Comparison of ENCODE assay signal across 1 cellular context in genomic region chr9:128702445-128702948, GRCh38.
TF ChIP-seq lines count a peak whose summit lies in the region.

Gene PKN3 (plus strand): TSS chr9:128702503. CDS start chr9:128702916, 413 bp downstream.

TF ChIP-seq in K562, 482 proteins besides CTCF, POLR2A, EP300 and RAD21 (continued from another document and continues in another):
- TF ChIP-seq ZBTB49 (CRISPR knock-in tag; IDR thresholded peaks at IDR 0.05; ENCODE audit: borderline replicate concordance) (no peak), MAZ (CRISPR knock-in tag; conservative IDR thresholded peaks at IDR 0.05 in 1 of 2, IDR thresholded peaks at IDR 0.05 in 1 of 2) (peak; percentile 73 to 82), CHD7 (IDR thresholded peaks at IDR 0.05; ENCODE audit: low read depth, low read length) (no peak), ZC3H8 (IDR thresholded peaks at IDR 0.05) (no peak), HDGF (IDR thresholded peaks at IDR 0.05) (no peak), CEBPZ (IDR thresholded peaks at IDR 0.05; ENCODE audit: borderline replicate concordance, low read depth, low read length) (no peak), IRF1 (CRISPR knock-in tag; IDR thresholded peaks at IDR 0.05; ENCODE audit: borderline replicate concordance) (no peak), CREB3L1 (IDR thresholded peaks at IDR 0.05; ENCODE audit: borderline replicate concordance, low read depth) (no peak), SRSF7 (optimal IDR thresholded peaks at IDR 0.05; ENCODE audit: low read depth, low read length) (no peak), CAMTA2 (CRISPR knock-in tag; conservative IDR thresholded peaks at IDR 0.05) (no peak), THAP12 (CRISPR knock-in tag; IDR thresholded peaks at IDR 0.05) (peak; percentile 57; the same call in 1 of the 2 replicates), UBTF (IDR thresholded peaks at IDR 0.05; ENCODE audit: borderline replicate concordance in 1 of 2, low read depth in 2 of 2, low read length in 2 of 2) (no peak; a peak in 1 of 4 replicates), BRF1 (IDR thresholded peaks at IDR 0.05; ENCODE audit: borderline replicate concordance, extremely low read depth, insufficient read length) (no peak), TFAM (CRISPR knock-in tag; conservative IDR thresholded peaks at IDR 0.05) (no peak), HEY1 (CRISPR knock-in tag; IDR thresholded peaks at IDR 0.05; ENCODE audit: borderline replicate concordance) (no peak)
